18 cellular contexts compared by ENCODE assay signal in the genomic region with DNA sequence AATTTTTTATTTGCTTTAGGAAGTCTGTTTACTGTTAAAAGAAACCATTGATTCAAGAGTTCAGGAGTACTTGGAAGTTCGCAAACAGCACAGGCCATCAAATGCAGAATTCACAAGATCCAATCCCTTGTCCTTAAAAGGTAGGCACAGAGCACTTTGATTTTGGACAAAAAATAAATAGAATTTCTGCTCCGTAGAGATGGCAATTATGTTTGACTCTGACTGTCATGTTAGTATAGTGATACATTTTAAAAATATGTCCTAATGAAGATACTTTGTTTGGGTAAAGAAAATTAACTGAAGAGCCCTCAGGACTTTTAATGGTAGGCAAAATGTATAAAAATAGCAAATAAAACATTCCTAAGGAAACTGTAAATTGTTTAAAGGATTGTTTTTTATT.
DNase-seq lines count a peak whose midpoint lies in the region; ATAC-seq and TF ChIP-seq lines count a peak whose summit lies in the region.
"Had no signal": no experiment of that assay in that cellular context is flagged by ENCODE, and none has a peak within 500 bp of the region (broad histone marks: within the 10 kb centered on the region; RNA-seq: fewer than 3 reads in every experiment).

No MANE protein-coding gene starts in this region.

- intact Hi-C loops in ascending aorta (cut with DNase I) = no loop called here
- intact Hi-C loops in tibial artery (cut with DNase I; ENCODE audit: low total_unique reads) = no loop called here
- intact Hi-C loops in heart left ventricle (cut with DNase I) = loop anchor here in 1 of 10 donors (5.0 kb wide), 2 partner anchors 42 to 647 kb away; no protein-coding TSS in a partner anchor

- TF ChIP-seq POLR2A in heart left ventricle (IDR thresholded peaks at IDR 0.05) = no peak

- H3K27ac ChIP-seq in ascending aorta (peak overlapping the region; percentile 68 to 69), tibial artery (peak overlapping the region; percentile 54 to 78), heart left ventricle (no peak overlapping the region)

- no peak overlapping the region for H3K4me3 ChIP-seq in ascending aorta
- H3K4me3 ChIP-seq in tibial artery = no peak overlapping the region
- H3K4me3 ChIP-seq in heart left ventricle = no peak overlapping the region
- H3K4me3 ChIP-seq: GM12878, GM23338 had no signal

- peaks cover 7 to 41% of the 10 kb centered on the region in 2 donors for H3K4me1 ChIP-seq in ascending aorta
- peaks cover 0 to 65% (median 36%) of the 10 kb centered on the region in 4 donors for H3K4me1 ChIP-seq in tibial artery
- peaks cover 0 to 19% (median 3%) of the 10 kb centered on the region in 12 donors for H3K4me1 ChIP-seq in heart left ventricle

- WGBS in heart left ventricle, 4 donors = 93 to 98% (median 96%) methylated on average over 2 of the region's 2 CpGs

- H3K36me3 ChIP-seq in ascending aorta (no peaks in the 10 kb centered on the region), tibial artery (no peaks in the 10 kb centered on the region), heart left ventricle (peaks cover 0 to 7% (median 0%) of the 10 kb centered on the region in 9 donors)

- TF ChIP-seq CTCF in ascending aorta (IDR thresholded peaks at IDR 0.05) (no peak), tibial artery (IDR thresholded peaks at IDR 0.05) (no peak), heart left ventricle (IDR thresholded peaks at IDR 0.05) (no peak)

- H3K9me3 ChIP-seq in ascending aorta (peaks cover 0 to 5% of the 10 kb centered on the region in 2 donors), tibial artery (no peaks in the 10 kb centered on the region), heart left ventricle (peaks cover 0 to 6% (median 0%) of the 10 kb centered on the region in 12 donors)

- no peak for ATAC-seq in HG03139 (IDR thresholded peaks at IDR 0.05; ENCODE audit: unreplicated experiment)
- no peak for ATAC-seq in heart left ventricle
- no peak for ATAC-seq in stimulated activated naive CD8-positive, alpha-beta T cell treated with anti-CD3 and anti-CD28 coated beads, Interleukin-15, Interleukin-2, amounts not matched to agents 100 U/mL and 50 U/mL, for 24 hours
- ATAC-seq: GM12878, HCT116 had no signal

- H3K27me3 ChIP-seq in ascending aorta (no peaks in the 10 kb centered on the region), tibial artery (no peaks in the 10 kb centered on the region), heart left ventricle (no peaks in the 10 kb centered on the region)

- DNase-seq in EL (peak; percentile 40), M059J (ENCODE audit: low read depth) (peak; percentile 22), ascending aorta (ENCODE audit: low spot score in 2 of 2) (no peak), tibial artery (no peak), heart left ventricle (no peak)
- DNase-seq in stimulated activated naive CD8-positive, alpha-beta T cell treated with anti-CD3 and anti-CD28 coated beads, Interleukin-15, Interleukin-2, amounts not matched to agents 100 U/mL and 50 U/mL, for 24 hours = no peak
- DNase-seq: C1 segment of cervical spinal cord; Calu3; CD4-positive, alpha-beta memory T cell; COR-L47; DMS53; DMS79 treated with DMSO at 0.1 percent for 48 hours; GDM1; H9 had no signal

Comparison
In these comparisons a context has a peak if more than half of its experiments do, and no peak if none do; other contexts are left out.
1. DNase-seq: peak in EL (single experiment) and M059J (single experiment); none in ascending aorta (0 of 2), tibial artery (0 of 2), heart left ventricle (0 of 5) and stimulated activated naive CD8-positive, alpha-beta T cell treated with anti-CD3 and anti-CD28 coated beads, Interleukin-15, Interleukin-2, amounts not matched to agents 100 U/mL and 50 U/mL, for 24 hours (single experiment).
2. H3K27ac ChIP-seq: peak in ascending aorta (2 of 2) and tibial artery (2 of 2); none in heart left ventricle (0 of 12).